ENCODE assay signal across 14 cellular contexts in the genomic region with DNA sequence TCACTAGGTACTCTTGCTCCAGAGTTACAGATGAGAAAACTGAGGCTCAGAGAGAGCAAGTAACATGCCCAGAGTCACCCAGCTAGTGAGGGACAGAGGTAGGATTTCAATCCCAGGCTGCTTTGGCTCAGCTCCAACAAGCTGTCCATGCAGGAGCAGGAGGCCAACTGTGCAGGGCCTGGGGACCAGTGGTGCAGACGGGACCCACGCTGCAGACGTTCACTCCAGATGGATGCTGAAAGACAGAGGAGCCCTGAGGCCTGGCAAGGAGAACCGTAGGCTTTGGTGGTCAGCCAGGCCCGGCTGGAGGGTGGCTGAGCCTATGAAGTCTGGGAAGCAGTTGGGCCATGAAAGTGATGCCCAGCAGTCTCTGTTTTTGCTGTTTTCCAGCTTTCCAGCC.
DNase-seq lines count a peak whose midpoint lies in the region; ATAC-seq and TF ChIP-seq lines count a peak whose summit lies in the region.
"Had no signal": no experiment of that assay in that cellular context is flagged by ENCODE, and none has a peak within 500 bp of the region (broad histone marks: within the 10 kb centered on the region; RNA-seq: fewer than 3 reads in every experiment).

No MANE protein-coding gene starts in this region.

- no peaks in the 10 kb centered on the region for H3K36me3 ChIP-seq in BE2C

- H3K27me3 Mint-ChIP-seq in natural killer cell (ENCODE audit: low read depth in 2 of 2), result peaks cover 8 to 17% of the 10 kb centered on the region in 2 donors

- DNase-seq in BE2C (peak; percentile 72), astrocyte of the hippocampus (ENCODE audit: low read depth, low spot score) (peak; percentile 50), left ventricle myocardium superior (peak; percentile 81), sciatic nerve (ENCODE audit: low spot score) (no peak), SW 1271 (lab: John Stamatoyannopoulos, UW) (no peak), natural killer cell (no peak)
- DNase-seq: activated CD8-positive, alpha-beta memory T cell treated with anti-CD3 and anti-CD28 coated beads, Interleukin-2, amount 50 U/mL, for 4 hours; NCI-H1436; stimulated activated CD4-positive, alpha-beta T cell treated with anti-CD3 and anti-CD28 coated beads, Interleukin-4, amount 100 ng/mL, for 24 hours; T-helper 9 cell had no signal

- no peaks in the 10 kb centered on the region for H3K4me1 Mint-ChIP-seq in natural killer cell
- H3K4me1 Mint-ChIP-seq: B cell had no signal

- ATAC-seq in left ventricle myocardium superior, result peak; percentile 66
- peak; percentile 63 for ATAC-seq in sciatic nerve
- no peak for ATAC-seq in GM21619 (IDR thresholded peaks at IDR 0.05; ENCODE audit: unreplicated experiment)
- no peak for ATAC-seq in natural killer cell
- no peak for ATAC-seq in HG03469 (IDR thresholded peaks at IDR 0.05; ENCODE audit: unreplicated experiment)

- no peaks in the 10 kb centered on the region for H3K36me3 Mint-ChIP-seq in natural killer cell

- intact Hi-C loops in left ventricle myocardium superior (cut with micrococcal nuclease) (loop anchor here (10.0 kb wide), 1 partner anchor 62 kb away; no protein-coding TSS in a partner anchor), sciatic nerve (cut with DNase I) (no loop called here), natural killer cell (cut with micrococcal nuclease) (no loop called here)

- H3K4me1 ChIP-seq in BE2C, result peaks cover 6% of the 10 kb centered on the region; the same call in 1 of the 2 replicates

- no peaks in the 10 kb centered on the region for H3K27me3 ChIP-seq in BE2C

- no peak overlapping the region for H3K4me3 ChIP-seq in BE2C (ENCODE audit: low read depth, low read length)

- H3K9me3 ChIP-seq in BE2C, result no peaks in the 10 kb centered on the region

- no peak overlapping the region for H3K27ac Mint-ChIP-seq in natural killer cell
- H3K27ac Mint-ChIP-seq: B cell had no signal

- no peak for TF ChIP-seq CTCF in BE2C (IDR thresholded peaks at IDR 0.05; ENCODE audit: low read depth, low read length)
- TF ChIP-seq CTCF in natural killer cell (IDR thresholded peaks at IDR 0.05), result no peak

- H3K9me3 Mint-ChIP-seq in natural killer cell, result no peaks in the 10 kb centered on the region
- H3K9me3 Mint-ChIP-seq: neural crest cell had no signal

- H3K4me3 Mint-ChIP-seq in natural killer cell, result no peak overlapping the region
- H3K4me3 Mint-ChIP-seq: B cell, neural crest cell had no signal

Comparison
In these comparisons a context has a peak if more than half of its experiments do, and no peak if none do; other contexts are left out.
1. DNase-seq: peak in BE2C (single experiment), astrocyte of the hippocampus (single experiment) and left ventricle myocardium superior (single experiment); none in sciatic nerve (single experiment), SW 1271 (0 of 2) and natural killer cell (single experiment).
2. ATAC-seq: peak in left ventricle myocardium superior (single experiment) and sciatic nerve (single experiment); none in GM21619 (single experiment), natural killer cell (0 of 3) and HG03469 (single experiment).